Comparison of ENCODE assay signal across 15 cellular contexts in genomic region chr13:33634526-33635111, GRCh38.
DNase-seq lines count a peak whose midpoint lies in the region; ATAC-seq and TF ChIP-seq lines count a peak whose summit lies in the region.
"Had no signal": no experiment of that assay in that cellular context is flagged by ENCODE, and none has a peak within 500 bp of the region (broad histone marks: within the 10 kb centered on the region; RNA-seq: fewer than 3 reads in every experiment).

No MANE protein-coding gene starts in this region.

- H3K4ac ChIP-seq in mesendoderm (ENCODE audit: low read depth, low read length) = no peak overlapping the region

- TF ChIP-seq CTCF in HEK293 (tag by site-specific recombination; IDR thresholded peaks at IDR 0.05) (0 out of 2 replicates have a peak, but pooled peaks have one; percentile 18), hepatocyte (IDR thresholded peaks at IDR 0.05; ENCODE audit: poor library complexity) (no peak), lower leg skin (IDR thresholded peaks at IDR 0.05) (no peak)
- TF ChIP-seq CTCF in CD4-positive, alpha-beta T cell (IDR thresholded peaks at IDR 0.05) = no peak

- DNase-seq in cerebellar cortex (ENCODE audit: low spot score) = peak; percentile 12
- DNase-seq in hepatocyte (ENCODE audit: low spot score) = no peak
- DNase-seq in pons (ENCODE audit: low spot score) = peak; percentile 80
- DNase-seq in mesendoderm = no peak
- DNase-seq in MV-4-11 (lab: John Stamatoyannopoulos, UW) = no peak
- no peak for DNase-seq in lower leg skin (ENCODE audit: low spot score in 2 of 2)
- DNase-seq in CD4-positive, alpha-beta T cell = no peak
- DNase-seq: activated CD4-positive, alpha-beta memory T cell treated with anti-CD3 and anti-CD28 coated beads, Interleukin-2, amount 10 ng/mL, durations not matched to agents 7 days and 5 days; activated effector memory CD4-positive, alpha-beta T cell treated with anti-CD3 and anti-CD28 coated beads, Interleukin-2, amount 50 U/mL, for 16 hours; central memory CD4-positive, alpha-beta T cell; DMS53; pancreas; stimulated activated CD4-positive, alpha-beta T cell treated with anti-CD3 and anti-CD28 coated beads, Interleukin-2, amount 100 ng/mL, for 24 hours had no signal

- peaks cover 12% of the 10 kb centered on the region for H3K27me3 Mint-ChIP-seq in CD4-positive, alpha-beta T cell
- H3K27me3 Mint-ChIP-seq: activated CD4-positive, alpha-beta memory T cell treated with anti-CD3 and anti-CD28 coated beads, Interleukin-2, amount 10 ng/mL, durations not matched to agents 7 days and 5 days had no signal

- H3K27ac ChIP-seq in HEK293 (ENCODE audit: extremely low read depth, low read depth, low read length) (no peak overlapping the region), hepatocyte (peak overlapping the region; percentile 31), mesendoderm (ENCODE audit: low read depth, low read length) (no peak overlapping the region)
- H3K27ac ChIP-seq in CD4-positive, alpha-beta T cell (ENCODE audit: low read depth, low read length) = no peak overlapping the region
- H3K27ac ChIP-seq: pancreas had no signal

- POLR2A ChIA-PET in HEK293 (lab: Yijun Ruan, JAX) = no interaction called here
- POLR2A ChIA-PET in CD4-positive, alpha-beta T cell (lab: Charles Lee) = no interaction called here

- no peak overlapping the region for H2AFZ ChIP-seq in hepatocyte

- H3K9me3 ChIP-seq in HEK293 (ENCODE audit: control insufficient read depth, insufficient read depth, low read depth, low read length) (no peaks in the 10 kb centered on the region), hepatocyte (ENCODE audit: low read depth) (no peaks in the 10 kb centered on the region)
- H3K9me3 ChIP-seq in CD4-positive, alpha-beta T cell (ENCODE audit: control insufficient read depth, low read length) = no peaks in the 10 kb centered on the region
- H3K9me3 ChIP-seq: pancreas had no signal

- ATAC-seq in CD4-positive, alpha-beta T cell (ENCODE audit: poor library complexity) = no peak
- ATAC-seq: Panc1 had no signal

- H2BK5ac ChIP-seq in mesendoderm (ENCODE audit: low read length) = no peak overlapping the region

- no peak overlapping the region for H3K9ac ChIP-seq in mesendoderm (ENCODE audit: low read length)

- TF ChIP-seq POLR2A in lower leg skin (IDR thresholded peaks at IDR 0.05) = no peak

- H3K36me3 ChIP-seq in HEK293 (ENCODE audit: control insufficient read depth in 2 of 2, insufficient read depth in 1 of 2, low read length in 2 of 2) = no peaks in the 10 kb centered on the region
- H3K36me3 ChIP-seq in hepatocyte (replicated peaks; ENCODE audit: insufficient read depth, low read depth) = no peaks in the 10 kb centered on the region
- H3K36me3 ChIP-seq in mesendoderm (ENCODE audit: control insufficient read depth, insufficient read depth, low read length) = no peaks in the 10 kb centered on the region
- H3K36me3 ChIP-seq: pancreas had no signal

- H3K9me2 ChIP-seq in hepatocyte (replicated peaks; ENCODE audit: insufficient read depth) = no peaks in the 10 kb centered on the region

- H2BK120ac ChIP-seq in mesendoderm (ENCODE audit: low read depth, low read length) = no peak overlapping the region

- H4K8ac ChIP-seq in mesendoderm (ENCODE audit: low read depth, low read length) = no peak overlapping the region

- no peak overlapping the region for H3K4me3 Mint-ChIP-seq in CD4-positive, alpha-beta T cell
- H3K4me3 Mint-ChIP-seq: activated CD4-positive, alpha-beta memory T cell treated with anti-CD3 and anti-CD28 coated beads, Interleukin-2, amount 10 ng/mL, durations not matched to agents 7 days and 5 days had no signal

- no peak overlapping the region for H3K27ac Mint-ChIP-seq in CD4-positive, alpha-beta T cell
- H3K27ac Mint-ChIP-seq: activated CD4-positive, alpha-beta memory T cell treated with anti-CD3 and anti-CD28 coated beads, Interleukin-2, amount 10 ng/mL, durations not matched to agents 7 days and 5 days had no signal

- H3K18ac ChIP-seq in mesendoderm (ENCODE audit: low read length) = no peak overlapping the region

- CTCF ChIA-PET in HEK293 (lab: Yijun Ruan, JAX) = no interaction called here
- CTCF ChIA-PET in CD4-positive, alpha-beta T cell (lab: Charles Lee) = no interaction called here

- H2AK5ac ChIP-seq in mesendoderm (ENCODE audit: low read length) = no peak overlapping the region

- no peaks in the 10 kb centered on the region for H3K9me3 Mint-ChIP-seq in CD4-positive, alpha-beta T cell
- H3K9me3 Mint-ChIP-seq: activated CD4-positive, alpha-beta memory T cell treated with anti-CD3 and anti-CD28 coated beads, Interleukin-2, amount 10 ng/mL, durations not matched to agents 7 days and 5 days had no signal

- no peaks in the 10 kb centered on the region for H3K79me1 ChIP-seq in mesendoderm (ENCODE audit: low read length)

- H3K4me1 Mint-ChIP-seq in CD4-positive, alpha-beta T cell (ENCODE audit: low read depth) = no peaks in the 10 kb centered on the region

- H3K4me3 ChIP-seq in HEK293 (ENCODE audit: low read depth, low read length) (no peak overlapping the region), hepatocyte (no peak overlapping the region), mesendoderm (ENCODE audit: low read length) (no peak overlapping the region), lower leg skin (ENCODE audit: low read depth, poor library complexity, severe bottlenecking) (no peak overlapping the region)
- H3K4me3 ChIP-seq: pancreas had no signal

- H3K56ac ChIP-seq in mesendoderm (ENCODE audit: low read length) = no peak overlapping the region

- H3K79me2 ChIP-seq in hepatocyte = no peaks in the 10 kb centered on the region
- H3K79me2 ChIP-seq in mesendoderm (ENCODE audit: control insufficient read depth, insufficient read depth, low read length) = no peaks in the 10 kb centered on the region

- WGBS in hepatocyte (ENCODE audit: low lambda C conversion rate, missing lambda C conversion rate) = 78% methylated on average over 10 of the region's 10 CpGs
- WGBS in mesendoderm (ENCODE audit: extremely low coverage, insufficient coverage, low lambda C conversion rate) = no CpG with 5 or more reads among the region's 10 CpGs
- WGBS in lower leg skin, 2 donors = 46 to 60% methylated on average over 10 of the region's 10 CpGs

- no peak overlapping the region for H2BK15ac ChIP-seq in mesendoderm (replicated peaks; ENCODE audit: low read depth)

- H3K23ac ChIP-seq in mesendoderm (ENCODE audit: low read length) = no peak overlapping the region

- intact Hi-C loops in lower leg skin (cut with DNase I; ENCODE audit: low total_unique reads) = no loop called here
- intact Hi-C loops in CD4-positive, alpha-beta T cell (cut with DNase I, micrococcal nuclease) = no loop called here

- no peaks in the 10 kb centered on the region for H3K36me3 Mint-ChIP-seq in CD4-positive, alpha-beta T cell (ENCODE audit: low read depth)

- H4K20me1 ChIP-seq in hepatocyte (ENCODE audit: insufficient read depth, poor library complexity, severe bottlenecking) = no peaks in the 10 kb centered on the region

- no peak overlapping the region for H4K5ac ChIP-seq in mesendoderm (ENCODE audit: low read length)

- H3K27me3 ChIP-seq in hepatocyte (no peaks in the 10 kb centered on the region), mesendoderm (ENCODE audit: insufficient read depth, low read length, poor library complexity) (no peaks in the 10 kb centered on the region)
- no peaks in the 10 kb centered on the region for H3K27me3 ChIP-seq in CD4-positive, alpha-beta T cell (ENCODE audit: control insufficient read depth, insufficient read depth, low read length)
- H3K27me3 ChIP-seq: pancreas had no signal

- H3K4me2 ChIP-seq in hepatocyte (no peak overlapping the region), mesendoderm (ENCODE audit: low read length) (no peak overlapping the region)

- H3K4me1 ChIP-seq in HEK293 (ENCODE audit: control insufficient read depth, insufficient read depth, low read length) (no peaks in the 10 kb centered on the region), hepatocyte (ENCODE audit: insufficient read depth) (peaks cover 9% of the 10 kb centered on the region), mesendoderm (ENCODE audit: control insufficient read depth, low read depth, low read length) (peaks cover 15% of the 10 kb centered on the region)

TF ChIP-seq in HEK293, 187 proteins besides CTCF, POLR2A, EP300 and RAD21:
- TF ChIP-seq GFI1B (tag by site-specific recombination; IDR thresholded peaks at IDR 0.05) (no peak), ZNF114 (tag by site-specific recombination; IDR thresholded peaks at IDR 0.05) (no peak), ZBTB26 (tag by site-specific recombination; optimal IDR thresholded peaks at IDR 0.05) (no peak), BCL6B (tag by site-specific recombination; IDR thresholded peaks at IDR 0.05) (no peak), ZNF670 (tag by site-specific recombination; IDR thresholded peaks at IDR 0.05; ENCODE audit: low read depth) (no peak), KLF7 (tag by site-specific recombination; IDR thresholded peaks at IDR 0.05; ENCODE audit: borderline replicate concordance) (no peak), MZF1 (tag by site-specific recombination; IDR thresholded peaks at IDR 0.05; ENCODE audit: borderline replicate concordance) (no peak), ZNF664 (tag by site-specific recombination; IDR thresholded peaks at IDR 0.05) (no peak), ZNF654 (tag by site-specific recombination; IDR thresholded peaks at IDR 0.05; ENCODE audit: low read depth) (no peak), ZNF530 (tag by site-specific recombination; IDR thresholded peaks at IDR 0.05; ENCODE audit: low read depth) (no peak), ZNF626 (tag by site-specific recombination; IDR thresholded peaks at IDR 0.05) (no peak), ZNF433 (tag by site-specific recombination; IDR thresholded peaks at IDR 0.05; ENCODE audit: low read depth) (no peak)

Comparison
In these comparisons a context has a peak if more than half of its experiments do, and no peak if none do; other contexts are left out.
1. DNase-seq: peak in cerebellar cortex (single experiment) and pons (single experiment); none in hepatocyte (single experiment), mesendoderm (single experiment), MV-4-11 (single experiment), lower leg skin (0 of 2) and CD4-positive, alpha-beta T cell (0 of 10).